Comparison of ENCODE assay signal across 20 cellular contexts in the genomic region with DNA sequence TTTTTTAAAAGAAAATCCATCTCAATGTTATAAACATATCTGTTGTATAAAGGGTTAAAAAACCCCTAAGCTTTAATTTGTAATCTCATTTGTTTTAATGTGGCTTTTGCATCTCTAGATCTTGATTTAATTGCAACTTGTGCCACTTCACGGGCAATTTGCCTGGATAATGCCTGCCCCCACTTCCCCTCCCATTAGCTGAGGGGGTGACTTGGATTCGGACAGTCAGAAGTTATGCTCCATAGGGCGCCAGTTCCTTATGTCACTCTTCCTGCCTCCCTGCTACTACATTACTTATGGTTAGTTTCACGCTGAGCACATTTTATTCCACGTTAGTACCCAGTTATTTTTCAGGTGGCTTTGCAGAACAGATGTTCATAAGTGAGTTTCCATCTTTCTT.
DNase-seq lines count a peak whose midpoint lies in the region; ATAC-seq and TF ChIP-seq lines count a peak whose summit lies in the region.
"Had no signal": no experiment of that assay in that cellular context is flagged by ENCODE, and none has a peak within 500 bp of the region (broad histone marks: within the 10 kb centered on the region; RNA-seq: fewer than 3 reads in every experiment).

No MANE protein-coding gene starts in this region.

- 17% methylated on average over 5 of the region's 5 CpGs for WGBS in SK-N-SH (ENCODE audit: low lambda C conversion rate)

- H3K27me3 Mint-ChIP-seq in activated CD4-positive, alpha-beta memory T cell treated with anti-CD3 and anti-CD28 coated beads, Interleukin-2, amount 10 ng/mL, durations not matched to agents 7 days and 5 days = no peaks in the 10 kb centered on the region
- H3K27me3 Mint-ChIP-seq in activated CD4-positive, alpha-beta T cell treated with anti-CD3 and anti-CD28 coated beads, Interleukin-2, amount 10 ng/mL, durations not matched to agents 24 days and 14 days = no peaks in the 10 kb centered on the region
- H3K27me3 Mint-ChIP-seq: B cell had no signal

- intact Hi-C loops in activated CD4-positive, alpha-beta T cell treated with anti-CD3 and anti-CD28 coated beads, Interleukin-2, amount 10 ng/mL, durations not matched to agents 24 days and 14 days (cut with micrococcal nuclease) = no loop called here

- no peaks in the 10 kb centered on the region for H3F3A ChIP-seq in SK-N-SH (replicated peaks; ENCODE audit: insufficient read depth)

- H3K4me3 Mint-ChIP-seq in activated CD4-positive, alpha-beta memory T cell treated with anti-CD3 and anti-CD28 coated beads, Interleukin-2, amount 10 ng/mL, durations not matched to agents 7 days and 5 days = no peak overlapping the region
- H3K4me3 Mint-ChIP-seq in activated CD4-positive, alpha-beta T cell treated with anti-CD3 and anti-CD28 coated beads, Interleukin-2, amount 10 ng/mL, durations not matched to agents 24 days and 14 days = no peak overlapping the region
- H3K4me3 Mint-ChIP-seq: B cell had no signal

- TF ChIP-seq CTCF in SK-N-SH (IDR thresholded peaks at IDR 0.05) = no peak

- DNase-seq in SK-N-SH (peak; percentile 31), NCI-H446 (lab: John Stamatoyannopoulos, UW) (peak; percentile 82 to 88), SK-N-DZ (ENCODE audit: low spot score) (peak; percentile 53)
- no peak for DNase-seq in activated CD4-positive, alpha-beta memory T cell treated with anti-CD3 and anti-CD28 coated beads, Interleukin-2, amount 10 ng/mL, durations not matched to agents 7 days and 5 days
- DNase-seq in activated CD4-positive, alpha-beta T cell treated with anti-CD3 and anti-CD28 coated beads, Interleukin-2, amount 10 ng/mL, durations not matched to agents 24 days and 14 days = no peak
- DNase-seq: COR-L47, H7, IMR-90, MG63, NCI-H1048, NCI-H146, NCI-H2029 treated with DMSO at 0.1 percent for 48 hours, NCI-H226, PC-3, RPMI8226, SHP77 treated with DMSO at 0.1 percent for 48 hours had no signal

- peaks cover 7% of the 10 kb centered on the region for H3K9me3 Mint-ChIP-seq in activated CD4-positive, alpha-beta memory T cell treated with anti-CD3 and anti-CD28 coated beads, Interleukin-2, amount 10 ng/mL, durations not matched to agents 7 days and 5 days
- H3K9me3 Mint-ChIP-seq in activated CD4-positive, alpha-beta T cell treated with anti-CD3 and anti-CD28 coated beads, Interleukin-2, amount 10 ng/mL, durations not matched to agents 24 days and 14 days = no peaks in the 10 kb centered on the region

- no peaks in the 10 kb centered on the region for H3K36me3 Mint-ChIP-seq in activated CD4-positive, alpha-beta memory T cell treated with anti-CD3 and anti-CD28 coated beads, Interleukin-2, amount 10 ng/mL, durations not matched to agents 7 days and 5 days (ENCODE audit: low read depth)
- H3K36me3 Mint-ChIP-seq in activated CD4-positive, alpha-beta T cell treated with anti-CD3 and anti-CD28 coated beads, Interleukin-2, amount 10 ng/mL, durations not matched to agents 24 days and 14 days (ENCODE audit: low read depth) = no peaks in the 10 kb centered on the region

- no peak for TF ChIP-seq RAD21 in SK-N-SH (IDR thresholded peaks at IDR 0.05; ENCODE audit: low read length)

- POLR2A ChIA-PET in SK-N-SH (lab: Yijun Ruan, JAX) = no interaction called here
- POLR2A ChIA-PET in activated CD4-positive, alpha-beta memory T cell treated with anti-CD3 and anti-CD28 coated beads, Interleukin-2, amount 10 ng/mL, durations not matched to agents 7 days and 5 days (lab: Charles Lee) = no interaction called here

- no peak for ATAC-seq in SK-N-SH treated with all-trans-retinoic acid at 6 μM for 48 hours
- no peak for ATAC-seq in HG03045 (IDR thresholded peaks at IDR 0.05; ENCODE audit: unreplicated experiment)
- ATAC-seq in HG02938 (IDR thresholded peaks at IDR 0.05; ENCODE audit: unreplicated experiment) = no peak
- ATAC-seq: PC-3 had no signal

- H3K4me1 ChIP-seq in SK-N-SH (ENCODE audit: control insufficient read depth in 1 of 2, insufficient read depth in 2 of 2, low read depth in 1 of 2, low read length in 1 of 2) = peaks cover 0 to 6% of the 10 kb centered on the region in 2 experiments; a peak in 2 of 4 replicates

- H3K79me2 ChIP-seq in SK-N-SH (ENCODE audit: insufficient read depth) = no peaks in the 10 kb centered on the region

- no peak overlapping the region for H3K4me2 ChIP-seq in SK-N-SH

- H3K4me1 Mint-ChIP-seq in activated CD4-positive, alpha-beta memory T cell treated with anti-CD3 and anti-CD28 coated beads, Interleukin-2, amount 10 ng/mL, durations not matched to agents 7 days and 5 days = no peaks in the 10 kb centered on the region
- no peaks in the 10 kb centered on the region for H3K4me1 Mint-ChIP-seq in activated CD4-positive, alpha-beta T cell treated with anti-CD3 and anti-CD28 coated beads, Interleukin-2, amount 10 ng/mL, durations not matched to agents 24 days and 14 days
- H3K4me1 Mint-ChIP-seq: B cell had no signal

- no peaks in the 10 kb centered on the region for H3K27me3 ChIP-seq in SK-N-SH (ENCODE audit: insufficient read depth)
- H3K27me3 ChIP-seq: MG63 had no signal

- no peaks in the 10 kb centered on the region for H4K20me1 ChIP-seq in SK-N-SH (ENCODE audit: insufficient read depth)

- 0 out of 2 replicates have a peak, but pooled peaks cover 7% of the 10 kb centered on the region for H3K9me3 ChIP-seq in SK-N-SH
- H3K9me3 ChIP-seq: MG63 had no signal

- no peaks in the 10 kb centered on the region for H3K36me3 ChIP-seq in SK-N-SH (replicated peaks in 1 of 2; ENCODE audit: control insufficient read depth in 1 of 2, insufficient read depth in 2 of 2, low read length in 1 of 2)
- H3K36me3 ChIP-seq: MG63 had no signal

- no peak overlapping the region for H3K27ac Mint-ChIP-seq in activated CD4-positive, alpha-beta memory T cell treated with anti-CD3 and anti-CD28 coated beads, Interleukin-2, amount 10 ng/mL, durations not matched to agents 7 days and 5 days
- no peak overlapping the region for H3K27ac Mint-ChIP-seq in activated CD4-positive, alpha-beta T cell treated with anti-CD3 and anti-CD28 coated beads, Interleukin-2, amount 10 ng/mL, durations not matched to agents 24 days and 14 days
- H3K27ac Mint-ChIP-seq: B cell had no signal

- H3K9ac ChIP-seq in SK-N-SH = no peak overlapping the region

- no peak overlapping the region for H3K4me3 ChIP-seq in SK-N-SH (ENCODE audit: low read depth in 2 of 2, low read length in 1 of 2)
- H3K4me3 ChIP-seq: MG63 had no signal

- CTCF ChIA-PET in SK-N-SH (lab: Yijun Ruan, JAX) = interaction anchor here (0.6 kb wide), 1 partner anchor 662 kb away, joined by 3 read pairs; no protein-coding TSS in a partner anchor
- CTCF ChIA-PET in activated CD4-positive, alpha-beta memory T cell treated with anti-CD3 and anti-CD28 coated beads, Interleukin-2, amount 10 ng/mL, durations not matched to agents 7 days and 5 days (lab: Charles Lee) = no interaction called here

- H3K9me2 ChIP-seq in SK-N-SH = no peaks in the 10 kb centered on the region

- no peak overlapping the region for H3K27ac ChIP-seq in SK-N-SH (ENCODE audit: low read depth in 2 of 2, low read length in 1 of 2)

- H2AFZ ChIP-seq in SK-N-SH (ENCODE audit: low read depth) = no peak overlapping the region

- peak in 1 of 2 experiments; percentile 26; a peak in 1 of 4 replicates for TF ChIP-seq EP300 in SK-N-SH (IDR thresholded peaks at IDR 0.05; ENCODE audit: borderline replicate concordance in 1 of 2, low read depth in 1 of 2, low read length in 1 of 2)

TF ChIP-seq in SK-N-SH, 30 proteins besides CTCF, POLR2A, EP300 and RAD21:
- TF ChIP-seq CHD2 (IDR thresholded peaks at IDR 0.05; ENCODE audit: low read length, partially characterized antibody) = peak; percentile 32
- TF ChIP-seq, protein P1, sequence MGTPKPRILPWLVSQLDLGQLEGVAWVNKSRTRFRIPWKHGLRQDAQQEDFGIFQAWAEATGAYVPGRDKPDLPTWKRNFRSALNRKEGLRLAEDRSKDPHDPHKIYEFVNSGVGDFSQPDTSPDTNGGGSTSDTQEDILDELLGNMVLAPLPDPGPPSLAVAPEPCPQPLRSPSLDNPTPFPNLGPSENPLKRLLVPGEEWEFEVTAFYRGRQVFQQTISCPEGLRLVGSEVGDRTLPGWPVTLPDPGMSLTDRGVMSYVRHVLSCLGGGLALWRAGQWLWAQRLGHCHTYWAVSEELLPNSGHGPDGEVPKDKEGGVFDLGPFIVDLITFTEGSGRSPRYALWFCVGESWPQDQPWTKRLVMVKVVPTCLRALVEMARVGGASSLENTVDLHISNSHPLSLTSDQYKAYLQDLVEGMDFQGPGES (IDR thresholded peaks at IDR 0.05; ENCODE audit: low read depth, low read length) = no peak
- TF ChIP-seq GATA2 (CRISPR knock-in tag; IDR thresholded peaks at IDR 0.05) = 0 out of 2 replicates have a peak, but pooled peaks have one; percentile 7
TF ChIP-seq in SK-N-SH: peak in this region for 2.

TF ChIP-seq in SK-N-SH treated with all-trans-retinoic acid at 6 μM for 48 hours, 23 proteins besides CTCF, POLR2A, EP300 and RAD21:
- TF ChIP-seq GLIS3 (CRISPR knock-in tag; IDR thresholded peaks at IDR 0.05) = no peak
- no peak for TF ChIP-seq ZNF8 (CRISPR knock-in tag; IDR thresholded peaks at IDR 0.05)
- TF ChIP-seq ISL1 (CRISPR knock-in tag; IDR thresholded peaks at IDR 0.05) = no peak
- no peak for TF ChIP-seq ZNF565 (CRISPR knock-in tag; conservative IDR thresholded peaks at IDR 0.05; ENCODE audit: low read depth)
- TF ChIP-seq TCF4 (CRISPR knock-in tag; IDR thresholded peaks at IDR 0.05; ENCODE audit: borderline replicate concordance) = no peak
- TF ChIP-seq, protein P2, sequence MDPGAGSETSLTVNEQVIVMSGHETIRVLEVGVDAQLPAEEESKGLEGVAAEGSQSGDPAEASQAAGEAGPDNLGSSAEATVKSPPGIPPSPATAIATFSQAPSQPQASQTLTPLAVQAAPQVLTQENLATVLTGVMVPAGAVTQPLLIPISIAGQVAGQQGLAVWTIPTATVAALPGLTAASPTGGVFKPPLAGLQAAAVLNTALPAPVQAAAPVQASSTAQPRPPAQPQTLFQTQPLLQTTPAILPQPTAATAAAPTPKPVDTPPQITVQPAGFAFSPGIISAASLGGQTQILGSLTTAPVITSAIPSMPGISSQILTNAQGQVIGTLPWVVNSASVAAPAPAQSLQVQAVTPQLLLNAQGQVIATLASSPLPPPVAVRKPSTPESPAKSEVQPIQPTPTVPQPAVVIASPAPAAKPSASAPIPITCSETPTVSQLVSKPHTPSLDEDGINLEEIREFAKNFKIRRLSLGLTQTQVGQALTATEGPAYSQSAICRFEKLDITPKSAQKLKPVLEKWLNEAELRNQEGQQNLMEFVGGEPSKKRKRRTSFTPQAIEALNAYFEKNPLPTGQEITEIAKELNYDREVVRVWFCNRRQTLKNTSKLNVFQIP (CRISPR knock-in tag; IDR thresholded peaks at IDR 0.05; ENCODE audit: borderline replicate concordance, low read depth) = no peak
- no peak for TF ChIP-seq RARB (CRISPR knock-in tag; IDR thresholded peaks at IDR 0.05)
- TF ChIP-seq TOX (CRISPR knock-in tag; IDR thresholded peaks at IDR 0.05; ENCODE audit: borderline replicate concordance) = no peak

Comparison
In these comparisons a context has a peak if more than half of its experiments do, and no peak if none do; other contexts are left out.
1. DNase-seq: peak in SK-N-SH (single experiment), NCI-H446 (2 of 2) and SK-N-DZ (single experiment); none in activated CD4-positive, alpha-beta memory T cell treated with anti-CD3 and anti-CD28 coated beads, Interleukin-2, amount 10 ng/mL, durations not matched to agents 7 days and 5 days (single experiment) and activated CD4-positive, alpha-beta T cell treated with anti-CD3 and anti-CD28 coated beads, Interleukin-2, amount 10 ng/mL, durations not matched to agents 24 days and 14 days (single experiment).